ENCODE assay signal across 1 cellular context in genomic region chr14:39145266-39145966, GRCh38.
A peak's percentile ranks its signal among the peaks of the same experiment; 100 is the strongest.
TF ChIP-seq lines count a peak whose summit lies in the region.

No MANE protein-coding gene starts in this region.

TF ChIP-seq in K562, 482 proteins besides CTCF, POLR2A, EP300 and RAD21 (continued from another document):
- TF ChIP-seq ZNF407 (IDR thresholded peaks at IDR 0.05; ENCODE audit: low read depth) (no peak), ZNF318 (IDR thresholded peaks at IDR 0.05; ENCODE audit: borderline replicate concordance in 1 of 2, low read depth in 1 of 2) (no peak), ZNF175 (CRISPR knock-in tag; IDR thresholded peaks at IDR 0.05; ENCODE audit: low read depth) (no peak), ZNF668 (CRISPR knock-in tag; IDR thresholded peaks at IDR 0.05) (no peak), ARHGAP35 (IDR thresholded peaks at IDR 0.05; ENCODE audit: partially characterized antibody) (no peak), LARP7 (IDR thresholded peaks at IDR 0.05) (no peak), RBM34 (IDR thresholded peaks at IDR 0.05; ENCODE audit: borderline replicate concordance, insufficient read depth, low read length) (no peak), FOXA3 (CRISPR knock-in tag; conservative IDR thresholded peaks at IDR 0.05 in 1 of 2, IDR thresholded peaks at IDR 0.05 in 1 of 2) (peak; percentile 77 to 87), PHF8 (IDR thresholded peaks at IDR 0.05; ENCODE audit: borderline replicate concordance, low read length) (no peak), SPI1 (IDR thresholded peaks at IDR 0.05; ENCODE audit: borderline replicate concordance, low read depth, low read length) (no peak), ZNF395 (CRISPR knock-in tag; IDR thresholded peaks at IDR 0.05) (no peak), ZNF143 (CRISPR knock-in tag; IDR thresholded peaks at IDR 0.05) (no peak), ZFPM2 (CRISPR knock-in tag; IDR thresholded peaks at IDR 0.05) (no peak), ZNF280A (IDR thresholded peaks at IDR 0.05; ENCODE audit: low read depth, partially characterized antibody) (no peak), ZNF324 (CRISPR knock-in tag; IDR thresholded peaks at IDR 0.05) (no peak), BMI1 (IDR thresholded peaks at IDR 0.05; ENCODE audit: low read length) (no peak), ZNF639 (CRISPR knock-in tag; conservative IDR thresholded peaks at IDR 0.05 in 1 of 2, IDR thresholded peaks at IDR 0.05 in 1 of 2) (no peak), RFX5 (IDR thresholded peaks at IDR 0.05; ENCODE audit: low read depth, low read length) (no peak), MTF1 (CRISPR knock-in tag; IDR thresholded peaks at IDR 0.05; ENCODE audit: borderline replicate concordance) (no peak), BCL6 (CRISPR knock-in tag; IDR thresholded peaks at IDR 0.05) (no peak), AFF4 (CRISPR knock-in tag; IDR thresholded peaks at IDR 0.05) (no peak), PREB (CRISPR knock-in tag; IDR thresholded peaks at IDR 0.05) (no peak), MAFK (IDR thresholded peaks at IDR 0.05; ENCODE audit: low read length) (no peak), STAT5B (CRISPR knock-in tag; IDR thresholded peaks at IDR 0.05) (no peak)
